1 cellular context compared by ENCODE assay signal in the genomic region with DNA sequence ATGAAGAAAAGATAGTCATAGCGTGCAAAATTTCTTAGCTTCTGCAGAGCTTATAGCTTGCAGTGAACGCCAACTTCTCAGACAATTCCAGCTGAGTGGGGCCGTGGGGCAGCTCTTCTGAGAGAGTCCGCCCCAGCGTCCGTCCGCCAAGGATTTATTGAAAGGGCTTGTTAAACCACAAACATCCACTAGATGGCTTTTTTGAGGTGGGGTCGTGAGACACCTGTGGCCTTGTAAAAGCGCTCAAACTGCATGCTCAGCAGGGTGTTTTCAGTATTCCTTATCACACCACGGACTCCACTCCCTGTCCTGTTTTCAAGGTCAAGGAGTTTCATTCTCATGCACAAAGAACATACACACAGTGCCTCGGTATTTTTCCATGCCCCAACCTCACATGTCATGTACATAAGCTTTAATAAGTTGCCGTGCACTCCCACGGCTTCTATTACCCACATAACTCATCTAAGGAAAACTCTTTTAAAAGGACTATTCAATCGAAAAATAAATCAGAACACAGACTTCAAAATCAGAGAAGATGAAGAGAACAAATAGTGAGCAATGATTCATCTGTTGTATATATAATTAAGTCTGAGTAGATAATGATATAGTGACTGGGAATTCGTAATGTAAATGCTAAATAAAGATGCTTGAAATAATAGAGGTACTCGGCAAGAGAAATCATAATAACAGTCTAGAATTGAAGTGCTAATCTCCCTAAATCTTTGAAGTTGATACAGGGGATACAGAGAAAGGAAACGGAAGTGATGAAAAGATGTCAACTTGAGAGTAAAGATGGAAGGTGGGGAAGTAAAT.
A peak's percentile ranks its signal among the peaks of the same experiment; 100 is the strongest.
TF ChIP-seq lines count a peak whose summit lies in the region.

No MANE protein-coding gene starts in this region.

TF ChIP-seq in HepG2, 621 proteins besides CTCF, POLR2A, EP300 and RAD21:
- TF ChIP-seq SMC3 (IDR thresholded peaks at IDR 0.05; ENCODE audit: low read length) = peak; percentile 46; the same call in 1 of the 2 replicates
- TF ChIP-seq KDM2A (CRISPR knock-in tag; IDR thresholded peaks at IDR 0.05; ENCODE audit: borderline replicate concordance, low read depth) = peak; percentile 19; the same call in 1 of the 2 replicates
- TF ChIP-seq ATM (IDR thresholded peaks at IDR 0.05; ENCODE audit: borderline replicate concordance) = no peak
- no peak for TF ChIP-seq MED8 (CRISPR knock-in tag; IDR thresholded peaks at IDR 0.05; ENCODE audit: insufficient replicate concordance)
- 0 out of 2 replicates have a peak, but pooled peaks have one; percentile 36 for TF ChIP-seq SALL1 (CRISPR knock-in tag; IDR thresholded peaks at IDR 0.05)
- TF ChIP-seq MTF2 (CRISPR knock-in tag; IDR thresholded peaks at IDR 0.05; ENCODE audit: borderline replicate concordance) = no peak
- TF ChIP-seq ZNF224 (CRISPR knock-in tag; IDR thresholded peaks at IDR 0.05) = no peak
- no peak for TF ChIP-seq ELK4 (CRISPR knock-in tag; IDR thresholded peaks at IDR 0.05; ENCODE audit: borderline replicate concordance)
- no peak for TF ChIP-seq ZNF562 (CRISPR knock-in tag; IDR thresholded peaks at IDR 0.05; ENCODE audit: borderline replicate concordance)
- TF ChIP-seq MAFF (IDR thresholded peaks at IDR 0.05; ENCODE audit: low read depth, low read length) = peak; percentile 58
- no peak for TF ChIP-seq MAFG (CRISPR knock-in tag; IDR thresholded peaks at IDR 0.05)
- TF ChIP-seq ZNF83 (CRISPR knock-in tag; IDR thresholded peaks at IDR 0.05; ENCODE audit: borderline replicate concordance) = no peak
- TF ChIP-seq, protein P1, sequence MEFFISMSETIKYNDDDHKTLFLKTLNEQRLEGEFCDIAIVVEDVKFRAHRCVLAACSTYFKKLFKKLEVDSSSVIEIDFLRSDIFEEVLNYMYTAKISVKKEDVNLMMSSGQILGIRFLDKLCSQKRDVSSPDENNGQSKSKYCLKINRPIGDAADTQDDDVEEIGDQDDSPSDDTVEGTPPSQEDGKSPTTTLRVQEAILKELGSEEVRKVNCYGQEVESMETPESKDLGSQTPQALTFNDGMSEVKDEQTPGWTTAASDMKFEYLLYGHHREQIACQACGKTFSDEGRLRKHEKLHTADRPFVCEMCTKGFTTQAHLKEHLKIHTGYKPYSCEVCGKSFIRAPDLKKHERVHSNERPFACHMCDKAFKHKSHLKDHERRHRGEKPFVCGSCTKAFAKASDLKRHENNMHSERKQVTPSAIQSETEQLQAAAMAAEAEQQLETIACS (CRISPR knock-in tag; IDR thresholded peaks at IDR 0.05) = no peak
- TF ChIP-seq ZNF33B (CRISPR knock-in tag; IDR thresholded peaks at IDR 0.05) = 0 out of 2 replicates have a peak, but pooled peaks have one; percentile 35
- peak; percentile 35; the same call in 1 of the 2 replicates for TF ChIP-seq STAG1 (CRISPR knock-in tag; IDR thresholded peaks at IDR 0.05)
- TF ChIP-seq MIER3 (CRISPR knock-in tag; IDR thresholded peaks at IDR 0.05; ENCODE audit: borderline replicate concordance) = no peak; the same call in 1 of the 2 replicates
- TF ChIP-seq MXD1 (CRISPR knock-in tag; IDR thresholded peaks at IDR 0.05) = no peak
- TF ChIP-seq MAFK (conservative IDR thresholded peaks at IDR 0.05 in 1 of 2, IDR thresholded peaks at IDR 0.05 in 1 of 2; ENCODE audit: low read length in 2 of 2) = peak; percentile 35 to 46; a peak in 3 of 4 replicates
- no peak for TF ChIP-seq ZNF292 (CRISPR knock-in tag; IDR thresholded peaks at IDR 0.05; ENCODE audit: borderline replicate concordance, low read depth)
- no peak for TF ChIP-seq ZNF792 (CRISPR knock-in tag; IDR thresholded peaks at IDR 0.05)
TF ChIP-seq in HepG2: peak in this region for 7.
